24 cellular contexts compared by ENCODE assay signal in the genomic region with DNA sequence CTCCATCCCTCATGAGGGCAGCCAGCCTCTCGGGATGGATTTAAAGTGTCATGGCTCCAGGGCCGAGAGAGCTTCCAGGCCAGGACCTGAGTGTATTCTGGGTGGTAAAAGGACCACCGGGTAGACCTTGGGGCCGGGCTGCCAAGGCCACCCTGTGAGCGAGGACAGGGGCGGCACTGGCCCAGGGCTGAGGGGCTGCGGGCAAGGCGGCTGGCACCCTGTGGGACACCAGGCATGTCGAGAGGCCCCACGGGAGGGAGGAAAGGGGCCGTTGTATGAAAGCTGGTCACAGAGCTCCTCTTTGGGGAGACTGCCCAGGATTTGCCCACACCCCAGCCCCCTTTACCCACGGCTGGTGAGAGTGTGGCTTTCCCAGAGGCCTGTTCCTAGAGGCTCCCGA.
A peak's percentile ranks its signal among the peaks of the same experiment; 100 is the strongest.
DNase-seq lines count a peak whose midpoint lies in the region; ATAC-seq, FAIRE-seq and TF ChIP-seq lines count a peak whose summit lies in the region.
"Had no signal": no experiment of that assay in that cellular context is flagged by ENCODE, and none has a peak within 500 bp of the region (broad histone marks: within the 10 kb centered on the region; RNA-seq: fewer than 3 reads in every experiment).

No MANE protein-coding gene starts in this region.

- no peak overlapping the region for H2BK12ac ChIP-seq in neuronal stem cell (ENCODE audit: low read length)

- H3K18ac ChIP-seq in neuronal stem cell (ENCODE audit: low read length) = no peak overlapping the region
- no peak overlapping the region for H3K18ac ChIP-seq in mesendoderm (ENCODE audit: low read length)

- no peak overlapping the region for H4K91ac ChIP-seq in neuronal stem cell (ENCODE audit: low read depth, low read length, poor library complexity)

- H2AK5ac ChIP-seq in neuronal stem cell (ENCODE audit: low read depth, low read length) (peak overlapping the region; percentile 96), mesendoderm (ENCODE audit: low read length) (no peak overlapping the region)

- WGBS in heart right ventricle, 2 donors = 86 to 93% methylated on average over 13 of the region's 13 CpGs
- no CpG with 5 or more reads among the region's 13 CpGs for WGBS in neuronal stem cell (ENCODE audit: extremely low coverage in 2 of 2, insufficient read length in 2 of 2, insufficient replicate concordance in 1 of 2), 2 donors
- no CpG with 5 or more reads among the region's 13 CpGs for WGBS in mesendoderm (ENCODE audit: extremely low coverage, insufficient coverage, low lambda C conversion rate)

- H3K4me1 ChIP-seq in heart right ventricle = no peaks in the 10 kb centered on the region
- H3K4me1 ChIP-seq in kidney (ENCODE audit: control insufficient read depth in 1 of 2, insufficient read depth in 1 of 2, low read depth in 1 of 2, low read length in 2 of 2) = no peaks in the 10 kb centered on the region
- peaks cover 25 to 31% of the 10 kb centered on the region in 2 donors for H3K4me1 ChIP-seq in neuronal stem cell (ENCODE audit: control insufficient read depth in 2 of 2, insufficient read depth in 1 of 2, low read depth in 1 of 2, low read length in 2 of 2)
- H3K4me1 ChIP-seq in mesendoderm (ENCODE audit: control insufficient read depth, low read depth, low read length) = no peaks in the 10 kb centered on the region
- H3K4me1 ChIP-seq: BE2C had no signal

- intact Hi-C loops in left cardiac atrium (cut with DNase I) (no loop called here), heart right ventricle (cut with DNase I) (no loop called here), kidney (cut with DNase I) (no loop called here)

- no peak for ATAC-seq in left cardiac atrium
- ATAC-seq in heart right ventricle = no peak
- ATAC-seq: GM12878 had no signal

- H2BK15ac ChIP-seq in neuronal stem cell (ENCODE audit: low read length) (no peak overlapping the region), mesendoderm (replicated peaks; ENCODE audit: low read depth) (no peak overlapping the region)

- H2BK5ac ChIP-seq in neuronal stem cell (ENCODE audit: low read length) = no peak overlapping the region
- no peak overlapping the region for H2BK5ac ChIP-seq in mesendoderm (ENCODE audit: low read length)

- H4K8ac ChIP-seq in neuronal stem cell (ENCODE audit: low read depth, low read length) (no peak overlapping the region), mesendoderm (ENCODE audit: low read depth, low read length) (no peak overlapping the region)

- H3K9me3 ChIP-seq in heart right ventricle (peaks cover 0 to 5% (median 0%) of the 10 kb centered on the region in 11 donors), kidney (ENCODE audit: control insufficient read depth in 1 of 2, low read length in 2 of 2) (peaks cover 0 to 6% of the 10 kb centered on the region in 2 donors), neuronal stem cell (replicated peaks in 1 of 2; ENCODE audit: control insufficient read depth in 2 of 2, insufficient read depth in 1 of 2, low read depth in 1 of 2, low read length in 2 of 2) (peaks cover 3 to 11% of the 10 kb centered on the region in 2 donors)
- H3K9me3 ChIP-seq: BLaER1 had no signal

- H3K4me3 ChIP-seq in heart right ventricle = no peak overlapping the region
- H3K4me3 ChIP-seq in kidney (ENCODE audit: low read length in 2 of 2) = no peak overlapping the region
- H3K4me3 ChIP-seq in neuronal stem cell (ENCODE audit: low read length in 2 of 2) = no peak overlapping the region
- no peak overlapping the region for H3K4me3 ChIP-seq in mesendoderm (ENCODE audit: low read length)
- H3K4me3 ChIP-seq: BLaER1, GM12878 had no signal

- DNase-seq in left cardiac atrium = peak; percentile 15
- no peak for DNase-seq in heart right ventricle
- DNase-seq in kidney = peak; percentile 45
- DNase-seq in neuronal stem cell (ENCODE audit: low spot score) = no peak
- no peak for DNase-seq in mesendoderm
- DNase-seq: 8988T; ACHN; BE2C; C1 segment of cervical spinal cord; CD4-positive, alpha-beta memory T cell; CD4-positive, CD25-positive, alpha-beta regulatory T cell; COR-L47; DMS 273 treated with DMSO at 0.1 percent for 48 hours; DMS153; DMS53; DMS79; DND-41; EL; GDM1 had no signal

- no peak overlapping the region for H3K56ac ChIP-seq in mesendoderm (ENCODE audit: low read length)

- TF ChIP-seq CTCF in heart right ventricle (IDR thresholded peaks at IDR 0.05) = no peak
- no peak for TF ChIP-seq CTCF in kidney (IDR thresholded peaks at IDR 0.05; ENCODE audit: borderline replicate concordance, extremely low read depth, insufficient read depth)

- H3K79me2 ChIP-seq in mesendoderm (ENCODE audit: control insufficient read depth, insufficient read depth, low read length) = no peaks in the 10 kb centered on the region

- H3K14ac ChIP-seq in neuronal stem cell (ENCODE audit: low read length) = no peak overlapping the region

- peaks cover 0 to 23% (median 9%) of the 10 kb centered on the region in 7 donors for H3K27me3 ChIP-seq in heart right ventricle
- H3K27me3 ChIP-seq in neuronal stem cell (ENCODE audit: control insufficient read depth in 3 of 3, insufficient read depth in 3 of 3, low read depth in 1 of 3, low read length in 3 of 3) = peaks cover 0 to 23% (median 0%) of the 10 kb centered on the region in 3 experiments
- no peaks in the 10 kb centered on the region for H3K27me3 ChIP-seq in mesendoderm (ENCODE audit: insufficient read depth, low read length, poor library complexity)
- H3K27me3 ChIP-seq: BLaER1 had no signal

- H3K4ac ChIP-seq in neuronal stem cell (ENCODE audit: low read length) = no peak overlapping the region
- H3K4ac ChIP-seq in mesendoderm (ENCODE audit: low read depth, low read length) = no peak overlapping the region

- H3K9ac ChIP-seq in kidney (ENCODE audit: low read length in 2 of 2) = no peak overlapping the region
- H3K9ac ChIP-seq in neuronal stem cell (ENCODE audit: low read depth, low read length, poor library complexity) = no peak overlapping the region
- H3K9ac ChIP-seq in mesendoderm (ENCODE audit: low read length) = no peak overlapping the region
- H3K9ac ChIP-seq: BLaER1 had no signal

- H3K4me2 ChIP-seq in neuronal stem cell (ENCODE audit: insufficient read depth, low read length, poor library complexity, severe bottlenecking) (no peak overlapping the region), mesendoderm (ENCODE audit: low read length) (no peak overlapping the region)
- H3K4me2 ChIP-seq: BLaER1 had no signal

- H2BK120ac ChIP-seq in neuronal stem cell (ENCODE audit: low read depth, low read length) (no peak overlapping the region), mesendoderm (ENCODE audit: low read depth, low read length) (no peak overlapping the region)

- no peak overlapping the region for H3K23ac ChIP-seq in neuronal stem cell (ENCODE audit: low read depth, low read length, poor library complexity)
- no peak overlapping the region for H3K23ac ChIP-seq in mesendoderm (ENCODE audit: low read length)

- H2AFZ ChIP-seq in neuronal stem cell (ENCODE audit: low read length) = no peak overlapping the region

- no peak overlapping the region for H3K27ac ChIP-seq in heart right ventricle
- H3K27ac ChIP-seq in kidney (ENCODE audit: low read depth in 2 of 2, low read length in 2 of 2) = no peak overlapping the region
- no peak overlapping the region for H3K27ac ChIP-seq in neuronal stem cell (replicated peaks; ENCODE audit: low read length)
- no peak overlapping the region for H3K27ac ChIP-seq in mesendoderm (ENCODE audit: low read depth, low read length)
- H3K27ac ChIP-seq: BLaER1 had no signal

- peaks cover 1% of the 10 kb centered on the region for H3K79me1 ChIP-seq in neuronal stem cell (ENCODE audit: low read depth, low read length)
- H3K79me1 ChIP-seq in mesendoderm (ENCODE audit: low read length) = no peaks in the 10 kb centered on the region

- no peak overlapping the region for H4K5ac ChIP-seq in mesendoderm (ENCODE audit: low read length)

- FAIRE-seq in kidney (lab: Jason Lieb, UNC) = no peak
- FAIRE-seq: A204.1, GM12878, GM12892, GM18507 had no signal

- H3K36me3 ChIP-seq in heart right ventricle = no peaks in the 10 kb centered on the region
- no peaks in the 10 kb centered on the region for H3K36me3 ChIP-seq in kidney (ENCODE audit: control insufficient read depth in 1 of 2, insufficient read depth in 2 of 2, low read length in 2 of 2)
- H3K36me3 ChIP-seq in neuronal stem cell (replicated peaks in 1 of 2; ENCODE audit: control insufficient read depth in 2 of 2, insufficient read depth in 2 of 2, low read length in 2 of 2) = peaks cover 0 to 2% of the 10 kb centered on the region in 2 donors
- H3K36me3 ChIP-seq in mesendoderm (ENCODE audit: control insufficient read depth, insufficient read depth, low read length) = no peaks in the 10 kb centered on the region
- H3K36me3 ChIP-seq: BE2C, BLaER1 had no signal

Comparison
In these comparisons a context has a peak if more than half of its experiments do, and no peak if none do; other contexts are left out.
1. DNase-seq: peak in left cardiac atrium (single experiment) and kidney (single experiment); none in heart right ventricle (0 of 2), neuronal stem cell (single experiment) and mesendoderm (single experiment).